8 cellular contexts compared by ENCODE assay signal in the genomic region with DNA sequence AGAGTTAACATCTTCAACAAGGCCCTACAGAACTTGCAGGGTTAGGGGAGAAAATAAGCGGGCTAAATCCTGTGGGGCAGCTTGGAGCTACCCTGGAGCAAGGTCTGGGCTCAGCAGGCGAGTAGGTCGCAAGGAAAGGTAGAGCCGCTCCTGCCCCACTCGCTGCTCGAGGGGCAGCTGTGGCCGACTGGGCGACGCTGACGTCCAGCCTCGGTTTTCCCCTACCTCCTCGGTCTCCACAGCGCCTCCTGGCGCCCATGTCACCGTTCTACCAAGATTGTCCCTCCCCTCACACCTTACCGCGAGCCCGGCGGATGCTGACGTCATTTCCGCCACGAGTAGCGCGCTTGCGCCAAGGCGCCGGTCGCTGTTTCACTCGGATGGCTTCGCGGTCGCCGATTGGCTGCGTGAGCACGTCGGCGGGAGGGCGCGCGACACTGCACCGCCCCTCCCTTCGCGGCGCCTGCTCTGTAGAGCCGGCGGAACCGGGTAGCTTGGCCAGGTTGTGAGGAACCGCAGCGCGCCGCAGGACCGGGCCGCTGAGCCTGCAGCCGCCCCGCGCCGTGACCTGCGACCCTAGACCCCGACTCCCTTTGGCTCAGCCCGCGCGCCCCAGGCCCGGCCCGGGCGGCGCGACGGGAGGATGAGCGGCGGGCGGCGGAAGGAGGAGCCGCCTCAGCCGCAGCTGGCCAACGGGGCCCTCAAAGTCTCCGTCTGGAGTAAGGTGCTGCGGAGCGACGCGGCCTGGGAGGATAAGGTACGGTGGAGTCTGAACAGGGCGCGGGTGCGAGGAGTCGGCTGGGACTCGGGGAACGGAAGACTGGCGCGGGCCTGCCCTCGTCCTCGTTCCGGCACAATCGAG. TPM values are rescaled to one million over a fixed set of nuclear protein-coding genes. Genes with fewer than 3 reads are reported as not detected.
DNase-seq lines count a peak whose midpoint lies in the region; ATAC-seq and TF ChIP-seq lines count a peak whose summit lies in the region.

A gene with protein sequence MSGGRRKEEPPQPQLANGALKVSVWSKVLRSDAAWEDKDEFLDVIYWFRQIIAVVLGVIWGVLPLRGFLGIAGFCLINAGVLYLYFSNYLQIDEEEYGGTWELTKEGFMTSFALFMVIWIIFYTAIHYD (plus strand): TSS at position 471 of the 862 bp plus-strand sequence. CDS start 173 bp downstream, at position 644.

- H3K9me3 Mint-ChIP-seq in GM23338: no peaks in the 10 kb centered on the region
- no peaks in the 10 kb centered on the region for H3K9me3 Mint-ChIP-seq in activated T-helper 2 cell treated with anti-CD3 and anti-CD28 coated beads, Interferon-gamma antibody, Interleukin-2, Interleukin-4, amounts not matched to agents 10 μg/mL and 5 μg/mL and 100 μg/mL, durations not matched to agents 14 hours and 24 hours and 36 hours
- no peaks in the 10 kb centered on the region for H3K9me3 Mint-ChIP-seq in natural killer cell treated with Interleukin-12 subunit alpha and Interleukin-12 subunit beta and Interleukin-15 and Interleukin-18, amount 100 ng/mL, for 72 hours
- H3K9me3 Mint-ChIP-seq in stimulated activated naive CD8-positive, alpha-beta T cell treated with anti-CD3 and anti-CD28 coated beads, Interleukin-15, Interleukin-2, amounts not matched to agents 100 ng/mL and 50 ng/mL, for 24 hours: no peaks in the 10 kb centered on the region

- ATAC-seq in GM23338: peak; percentile 93
- peak; percentile 95 for ATAC-seq in natural killer cell treated with Interleukin-12 subunit alpha and Interleukin-12 subunit beta and Interleukin-15 and Interleukin-18, amount 100 ng/mL, for 72 hours

- peaks cover 13% of the 10 kb centered on the region for H3K4me1 ChIP-seq in GM23338 (ENCODE audit: insufficient read depth)

- peak; percentile 98 for DNase-seq in EL
- DNase-seq in GM23338 (ENCODE audit: low spot score): peak; percentile 100
- peak; percentile 99 for DNase-seq in RWPE1 (ENCODE audit: low spot score)
- DNase-seq in activated T-helper 2 cell treated with anti-CD3 and anti-CD28 coated beads, Interferon-gamma antibody, Interleukin-2, Interleukin-4, amounts not matched to agents 10 μg/mL and 5 μg/mL and 100 μg/mL, durations not matched to agents 14 hours and 24 hours and 36 hours (ENCODE audit: low spot score): peak; percentile 100
- DNase-seq in fibroblast of peridontal ligament (ENCODE audit: extremely low read depth): peak; percentile 98
- peak; percentile 99 for DNase-seq in natural killer cell treated with Interleukin-12 subunit alpha and Interleukin-12 subunit beta and Interleukin-15 and Interleukin-18, amount 100 ng/mL, for 72 hours (ENCODE audit: low spot score)

- H3K27ac ChIP-seq in GM23338 (ENCODE audit: low read depth): peak within 1 kb of the TSS; percentile 89
- H3K27ac ChIP-seq in RWPE1: peak within 1 kb of the TSS; percentile 80

- H3K4me3 Mint-ChIP-seq in GM23338: peak within 1 kb of the TSS; percentile 99
- H3K4me3 Mint-ChIP-seq in activated T-helper 2 cell treated with anti-CD3 and anti-CD28 coated beads, Interferon-gamma antibody, Interleukin-2, Interleukin-4, amounts not matched to agents 10 μg/mL and 5 μg/mL and 100 μg/mL, durations not matched to agents 14 hours and 24 hours and 36 hours (ENCODE audit: low read depth): peak within 1 kb of the TSS; percentile 99
- H3K4me3 Mint-ChIP-seq in natural killer cell treated with Interleukin-12 subunit alpha and Interleukin-12 subunit beta and Interleukin-15 and Interleukin-18, amount 100 ng/mL, for 72 hours: peak within 1 kb of the TSS; percentile 100
- peak within 1 kb of the TSS; percentile 98 for H3K4me3 Mint-ChIP-seq in stimulated activated naive CD8-positive, alpha-beta T cell treated with anti-CD3 and anti-CD28 coated beads, Interleukin-15, Interleukin-2, amounts not matched to agents 100 ng/mL and 50 ng/mL, for 24 hours

- CTCF ChIA-PET in RWPE1 (lab: Yijun Ruan, JAX): interaction anchor here (0.5 to 1.8 kb wide), 32 partner anchors 8 to 546 kb away, joined by 3 to 17 read pairs (median 4); a partner anchor contains a TSS

- H3K36me3 ChIP-seq in GM23338 (ENCODE audit: insufficient read depth): peaks cover 19% of the 10 kb centered on the region

- peak within 1 kb of the TSS; percentile 98 for H2AFZ ChIP-seq in GM23338

- H3K27ac Mint-ChIP-seq in GM23338: peak within 1 kb of the TSS; percentile 97
- peak within 1 kb of the TSS; percentile 95 for H3K27ac Mint-ChIP-seq in activated T-helper 2 cell treated with anti-CD3 and anti-CD28 coated beads, Interferon-gamma antibody, Interleukin-2, Interleukin-4, amounts not matched to agents 10 μg/mL and 5 μg/mL and 100 μg/mL, durations not matched to agents 14 hours and 24 hours and 36 hours
- peak within 1 kb of the TSS; percentile 87 to 97 for H3K27ac Mint-ChIP-seq in natural killer cell treated with Interleukin-12 subunit alpha and Interleukin-12 subunit beta and Interleukin-15 and Interleukin-18, amount 100 ng/mL, for 72 hours
- peak within 1 kb of the TSS; percentile 93 for H3K27ac Mint-ChIP-seq in stimulated activated naive CD8-positive, alpha-beta T cell treated with anti-CD3 and anti-CD28 coated beads, Interleukin-15, Interleukin-2, amounts not matched to agents 100 ng/mL and 50 ng/mL, for 24 hours

- H3F3A ChIP-seq in GM23338 (replicated peaks; ENCODE audit: low read depth): peaks cover 23% of the 10 kb centered on the region

- POLR2A ChIA-PET in RWPE1 (lab: Yijun Ruan, JAX; ENCODE audit: low non-redundant PET): interaction anchor here (0.5 to 1.2 kb wide), 7 partner anchors 34 to 863 kb away, joined by 3 to 7 read pairs (median 4); a partner anchor contains a TSS

- H3K27me3 Mint-ChIP-seq in GM23338 (ENCODE audit: insufficient read depth, low read depth, poor library complexity): peaks cover 20% of the 10 kb centered on the region
- no peaks in the 10 kb centered on the region for H3K27me3 Mint-ChIP-seq in activated T-helper 2 cell treated with anti-CD3 and anti-CD28 coated beads, Interferon-gamma antibody, Interleukin-2, Interleukin-4, amounts not matched to agents 10 μg/mL and 5 μg/mL and 100 μg/mL, durations not matched to agents 14 hours and 24 hours and 36 hours (ENCODE audit: low read depth)
- no peaks in the 10 kb centered on the region for H3K27me3 Mint-ChIP-seq in natural killer cell treated with Interleukin-12 subunit alpha and Interleukin-12 subunit beta and Interleukin-15 and Interleukin-18, amount 100 ng/mL, for 72 hours
- H3K27me3 Mint-ChIP-seq in stimulated activated naive CD8-positive, alpha-beta T cell treated with anti-CD3 and anti-CD28 coated beads, Interleukin-15, Interleukin-2, amounts not matched to agents 100 ng/mL and 50 ng/mL, for 24 hours: no peaks in the 10 kb centered on the region

- peak within 1 kb of the TSS; percentile 100 for H3K4me3 ChIP-seq in GM23338

- H3K27me3 ChIP-seq in GM23338 (ENCODE audit: insufficient read depth): no peaks in the 10 kb centered on the region

- no peaks in the 10 kb centered on the region for H3K9me2 ChIP-seq in GM23338 (ENCODE audit: insufficient read depth)

- peaks cover 17% of the 10 kb centered on the region for H3K4me1 Mint-ChIP-seq in GM23338
- peaks cover 21% of the 10 kb centered on the region for H3K4me1 Mint-ChIP-seq in activated T-helper 2 cell treated with anti-CD3 and anti-CD28 coated beads, Interferon-gamma antibody, Interleukin-2, Interleukin-4, amounts not matched to agents 10 μg/mL and 5 μg/mL and 100 μg/mL, durations not matched to agents 14 hours and 24 hours and 36 hours (ENCODE audit: low read depth)
- peaks cover 21 to 25% of the 10 kb centered on the region in 2 donors for H3K4me1 Mint-ChIP-seq in natural killer cell treated with Interleukin-12 subunit alpha and Interleukin-12 subunit beta and Interleukin-15 and Interleukin-18, amount 100 ng/mL, for 72 hours (ENCODE audit: low read depth in 2 of 2)
- H3K4me1 Mint-ChIP-seq in stimulated activated naive CD8-positive, alpha-beta T cell treated with anti-CD3 and anti-CD28 coated beads, Interleukin-15, Interleukin-2, amounts not matched to agents 100 ng/mL and 50 ng/mL, for 24 hours (ENCODE audit: low read depth): peaks cover 37% of the 10 kb centered on the region

- peaks cover 37% of the 10 kb centered on the region; the same call in 2 of the 3 replicates for H3K36me3 Mint-ChIP-seq in GM23338 (ENCODE audit: low read depth)
- H3K36me3 Mint-ChIP-seq in activated T-helper 2 cell treated with anti-CD3 and anti-CD28 coated beads, Interferon-gamma antibody, Interleukin-2, Interleukin-4, amounts not matched to agents 10 μg/mL and 5 μg/mL and 100 μg/mL, durations not matched to agents 14 hours and 24 hours and 36 hours (ENCODE audit: low read depth): peaks cover 43% of the 10 kb centered on the region
- peaks cover 25% of the 10 kb centered on the region for H3K36me3 Mint-ChIP-seq in natural killer cell treated with Interleukin-12 subunit alpha and Interleukin-12 subunit beta and Interleukin-15 and Interleukin-18, amount 100 ng/mL, for 72 hours
- peaks cover 27% of the 10 kb centered on the region for H3K36me3 Mint-ChIP-seq in stimulated activated naive CD8-positive, alpha-beta T cell treated with anti-CD3 and anti-CD28 coated beads, Interleukin-15, Interleukin-2, amounts not matched to agents 100 ng/mL and 50 ng/mL, for 24 hours (ENCODE audit: low read depth)

- H3K4me2 ChIP-seq in GM23338: peak within 1 kb of the TSS; percentile 100

- intact Hi-C loops in activated T-helper 2 cell treated with anti-CD3 and anti-CD28 coated beads, Interferon-gamma antibody, Interleukin-2, Interleukin-4, amounts not matched to agents 10 μg/mL and 5 μg/mL and 100 μg/mL, durations not matched to agents 14 hours and 24 hours and 36 hours (cut with micrococcal nuclease): loop anchor here (1.0 to 5.0 kb wide), 4 partner anchors 10 to 48 kb away; a partner anchor contains a TSS

- H4K20me1 ChIP-seq in GM23338 (replicated peaks; ENCODE audit: insufficient read depth): peaks cover 19% of the 10 kb centered on the region

- peaks cover 37% of the 10 kb centered on the region for H3K79me2 ChIP-seq in GM23338 (replicated peaks; ENCODE audit: insufficient read depth)

- TF ChIP-seq CTCF in GM23338 (conservative IDR thresholded peaks at IDR 0.05; ENCODE audit: low read depth in 2 of 2) (peak; percentile 60 to 98), LNCAP (IDR thresholded peaks at IDR 0.05) (peak; percentile 83), RWPE1 (conservative IDR thresholded peaks at IDR 0.05; ENCODE audit: low read depth) (peak; percentile 99)

TF ChIP-seq in GM23338, 12 proteins besides CTCF, POLR2A, EP300 and RAD21 (continues in another document):
- TF ChIP-seq ZNF114 (CRISPR knock-in tag; IDR thresholded peaks at IDR 0.05): no peak

RNA-seq across cellular contexts. Expression of the gene that starts here (rescaled TPM):
- 126 and 138 TPM in 2 replicates for total RNA-seq in GM23338 (2014; rRNA removed; shearing (Covaris generic))
- polyA plus RNA-seq in GM23338 (2016; fragmentation: Nextera tagmentation; extraction: Ambion mirVana): 119 and 123 TPM in 2 replicates
- 94.5 and 99.0 TPM in 2 replicates for total RNA-seq in activated T-helper 2 cell treated with anti-CD3 and anti-CD28 coated beads, Interferon-gamma antibody, Interleukin-2, Interleukin-4, amounts not matched to agents 10 μg/mL and 5 μg/mL and 100 μg/mL, durations not matched to agents 14 hours and 24 hours and 36 hours
- 100 to 1,000 TPM; 209 to 243 TPM for total RNA-seq in natural killer cell treated with Interleukin-12 subunit alpha and Interleukin-12 subunit beta and Interleukin-15 and Interleukin-18, amount 100 ng/mL, for 72 hours

Comparison
In these comparisons a context has a peak if more than half of its experiments do, and no peak if none do; other contexts are left out.
1. Peak in every context shown above with its lines: DNase-seq, ATAC-seq, H3K4me3 ChIP-seq and H3K27ac ChIP-seq.